Comparison of ENCODE assay signal across 33 cellular contexts in genomic region chr12:113940929-113941486, GRCh38.
"Had no signal": no experiment of that assay in that cellular context is flagged by ENCODE, and none has a peak within 500 bp of the region (broad histone marks: within the 10 kb centered on the region; RNA-seq: fewer than 3 reads in every experiment).

No MANE protein-coding gene starts in this region.

- H3K4me3 ChIP-seq: adrenal gland, body of pancreas, esophagus squamous epithelium, gastroesophageal sphincter, heart right ventricle had no signal

- H3K27ac ChIP-seq: adrenal gland, body of pancreas, epithelial cell of prostate, esophagus squamous epithelium, gastroesophageal sphincter, heart right ventricle had no signal

- H3K4me1 ChIP-seq: adrenal gland, body of pancreas, esophagus squamous epithelium, gastroesophageal sphincter, heart right ventricle had no signal

- H3K27me3 Mint-ChIP-seq: activated CD4-positive, alpha-beta memory T cell treated with anti-CD3 and anti-CD28 coated beads for 36 hours; activated CD4-positive, alpha-beta T cell treated with anti-CD3 and anti-CD28 coated beads for 36 hours; activated CD4-positive, alpha-beta T cell treated with anti-CD3 and anti-CD28 coated beads, Interleukin-2, amount 10 ng/mL, durations not matched to agents 24 days and 14 days; activated CD8-positive, alpha-beta memory T cell treated with anti-CD3 and anti-CD28 coated beads, Interleukin-2, amount 10 ng/mL, durations not matched to agents 7 days and 5 days; activated naive CD4-positive, alpha-beta T cell treated with anti-CD3 and anti-CD28 coated beads, Interleukin-2, amount 50 U/mL, for 24 hours; activated naive CD8-positive, alpha-beta T cell treated with anti-CD3 and anti-CD28 coated beads for 36 hours; activated naive CD8-positive, alpha-beta T cell treated with anti-CD3 and anti-CD28 coated beads, Interleukin-2, amount 50 U/mL, for 24 hours; effector memory CD8-positive, alpha-beta T cell had no signal

- ATAC-seq: activated CD4-positive, alpha-beta T cell treated with anti-CD3 and anti-CD28 coated beads for 36 hours; activated CD8-positive, alpha-beta memory T cell treated with anti-CD3 and anti-CD28 coated beads, Interleukin-2, amount 10 ng/mL, durations not matched to agents 7 days and 5 days; activated CD8-positive, alpha-beta T cell treated with anti-CD3 and anti-CD28 coated beads, Interleukin-2, amount 10 ng/mL, durations not matched to agents 7 days and 5 days; activated naive CD8-positive, alpha-beta T cell treated with anti-CD3 and anti-CD28 coated beads, Interleukin-2, amount 50 U/mL, for 24 hours; body of pancreas; effector memory CD8-positive, alpha-beta T cell; gastroesophageal sphincter; heart right ventricle had no signal

- DNase-seq: activated CD4-positive, alpha-beta memory T cell treated with anti-CD3 and anti-CD28 coated beads for 36 hours; activated CD4-positive, alpha-beta T cell treated with anti-CD3 and anti-CD28 coated beads for 36 hours; activated CD4-positive, alpha-beta T cell treated with anti-CD3 and anti-CD28 coated beads, Interleukin-2, amount 10 ng/mL, durations not matched to agents 24 days and 14 days; activated CD4-positive, CD25-positive, alpha-beta regulatory T cell; activated CD4-positive, CD25-positive, alpha-beta regulatory T cell treated with anti-CD3 and anti-CD28 coated beads, Interleukin-2, amount 50 U/mL, for 72 hours; activated CD8-positive, alpha-beta memory T cell treated with anti-CD3 and anti-CD28 coated beads, Interleukin-2, amount 10 ng/mL, durations not matched to agents 7 days and 5 days; activated CD8-positive, alpha-beta memory T cell treated with anti-CD3 and anti-CD28 coated beads, Interleukin-2, amount 50 U/mL, for 4 hours; activated CD8-positive, alpha-beta T cell treated with anti-CD3 and anti-CD28 coated beads, Interleukin-2, amount 10 ng/mL, durations not matched to agents 7 days and 5 days; activated effector memory CD4-positive, alpha-beta T cell treated with anti-CD3 and anti-CD28 coated beads, Interleukin-2, amount 50 U/mL, for 16 hours; activated naive CD4-positive, alpha-beta T cell treated with anti-CD3 and anti-CD28 coated beads for 36 hours; activated naive CD8-positive, alpha-beta T cell treated with anti-CD3 and anti-CD28 coated beads for 36 hours; activated naive CD8-positive, alpha-beta T cell treated with anti-CD3 and anti-CD28 coated beads, Interleukin-2, amount 50 U/mL, for 24 hours; activated T-cell treated with anti-CD3 and anti-CD28 coated beads, Interleukin-2, amount 50 U/mL, for 1 hour; adrenal gland; amygdala; aorta; body of pancreas; cortex of kidney; dermis blood vessel endothelial cell; effector CD4-positive, alpha-beta T cell; effector memory CD8-positive, alpha-beta T cell; esophagus squamous epithelium; foreskin melanocyte; heart right ventricle; T-helper 1 cell; T-helper 2 cell had no signal

- H3K9me3 ChIP-seq: adrenal gland, body of pancreas, esophagus squamous epithelium, gastroesophageal sphincter, heart right ventricle had no signal

- H3K27ac Mint-ChIP-seq: activated CD4-positive, alpha-beta memory T cell treated with anti-CD3 and anti-CD28 coated beads for 36 hours; activated CD4-positive, alpha-beta T cell treated with anti-CD3 and anti-CD28 coated beads for 36 hours; activated CD4-positive, alpha-beta T cell treated with anti-CD3 and anti-CD28 coated beads, Interleukin-2, amount 10 ng/mL, durations not matched to agents 24 days and 14 days; activated CD8-positive, alpha-beta memory T cell treated with anti-CD3 and anti-CD28 coated beads, Interleukin-2, amount 10 ng/mL, durations not matched to agents 7 days and 5 days; activated naive CD4-positive, alpha-beta T cell treated with anti-CD3 and anti-CD28 coated beads for 36 hours; activated naive CD4-positive, alpha-beta T cell treated with anti-CD3 and anti-CD28 coated beads, Interleukin-2, amount 50 U/mL, for 24 hours; activated naive CD8-positive, alpha-beta T cell treated with anti-CD3 and anti-CD28 coated beads for 36 hours; activated naive CD8-positive, alpha-beta T cell treated with anti-CD3 and anti-CD28 coated beads, Interleukin-2, amount 50 U/mL, for 24 hours; activated T-helper 2 cell treated with anti-CD3 and anti-CD28 coated beads, Interferon-gamma antibody, Interleukin-2, Interleukin-4, amounts not matched to agents 10 μg/mL and 5 μg/mL and 100 μg/mL, durations not matched to agents 14 hours and 24 hours and 36 hours; effector memory CD8-positive, alpha-beta T cell had no signal

- H3K4me3 Mint-ChIP-seq: activated CD4-positive, alpha-beta memory T cell treated with anti-CD3 and anti-CD28 coated beads for 36 hours; activated CD4-positive, alpha-beta T cell treated with anti-CD3 and anti-CD28 coated beads for 36 hours; activated CD4-positive, alpha-beta T cell treated with anti-CD3 and anti-CD28 coated beads, Interleukin-2, amount 10 ng/mL, durations not matched to agents 24 days and 14 days; activated CD8-positive, alpha-beta memory T cell treated with anti-CD3 and anti-CD28 coated beads, Interleukin-2, amount 10 ng/mL, durations not matched to agents 7 days and 5 days; activated CD8-positive, alpha-beta T cell treated with anti-CD3 and anti-CD28 coated beads, Interleukin-2, amount 10 ng/mL, durations not matched to agents 7 days and 5 days; activated naive CD4-positive, alpha-beta T cell treated with anti-CD3 and anti-CD28 coated beads for 36 hours; activated naive CD4-positive, alpha-beta T cell treated with anti-CD3 and anti-CD28 coated beads, Interleukin-2, amount 50 U/mL, for 24 hours; activated naive CD8-positive, alpha-beta T cell treated with anti-CD3 and anti-CD28 coated beads for 36 hours; activated naive CD8-positive, alpha-beta T cell treated with anti-CD3 and anti-CD28 coated beads, Interleukin-2, amount 50 U/mL, for 24 hours; effector memory CD8-positive, alpha-beta T cell had no signal

- H3K27me3 ChIP-seq: adrenal gland, body of pancreas, esophagus squamous epithelium, gastroesophageal sphincter, heart right ventricle had no signal

- FAIRE-seq: colon, endometrium, endothelial cell of umbilical vein had no signal

- H3K4me1 Mint-ChIP-seq: activated CD4-positive, alpha-beta T cell treated with anti-CD3 and anti-CD28 coated beads for 36 hours; activated CD4-positive, alpha-beta T cell treated with anti-CD3 and anti-CD28 coated beads, Interleukin-2, amount 10 ng/mL, durations not matched to agents 24 days and 14 days; activated CD8-positive, alpha-beta memory T cell treated with anti-CD3 and anti-CD28 coated beads, Interleukin-2, amount 10 ng/mL, durations not matched to agents 7 days and 5 days; activated naive CD4-positive, alpha-beta T cell treated with anti-CD3 and anti-CD28 coated beads, Interleukin-2, amount 50 U/mL, for 24 hours; activated naive CD8-positive, alpha-beta T cell treated with anti-CD3 and anti-CD28 coated beads for 36 hours; activated naive CD8-positive, alpha-beta T cell treated with anti-CD3 and anti-CD28 coated beads, Interleukin-2, amount 50 U/mL, for 24 hours had no signal
